Comparison of ENCODE assay signal across 33 cellular contexts in genomic region chr1:33041026-33041425, GRCh38.
"Had no signal": no experiment of that assay in that cellular context is flagged by ENCODE, and none has a peak within 500 bp of the region (broad histone marks: within the 10 kb centered on the region; RNA-seq: fewer than 3 reads in every experiment).

No MANE protein-coding gene starts in this region.

- H3K4me1 ChIP-seq: breast epithelium had no signal

- H3K36me3 ChIP-seq: adrenal gland, brain microvascular endothelial cell, breast epithelium had no signal

- H3K4me3 ChIP-seq: adrenal gland, body of pancreas, breast epithelium had no signal

- DNase-seq: activated B cell treated with CpG ODN at 0.5 μM for 24 hours; activated CD4-positive, alpha-beta memory T cell treated with anti-CD3 and anti-CD28 coated beads for 36 hours; activated CD4-positive, alpha-beta T cell treated with anti-CD3 and anti-CD28 coated beads for 4 hours; activated CD4-positive, alpha-beta T cell treated with anti-CD3 and anti-CD28 coated beads, Interleukin-2, amount 10 ng/mL, durations not matched to agents 24 days and 14 days; activated CD4-positive, alpha-beta T cell treated with anti-CD3 and anti-CD28 coated beads, Interleukin-2, amount 50 U/mL, for 1 hour; activated CD4-positive, alpha-beta T cell treated with anti-CD3 and anti-CD28 coated beads, Interleukin-2, amount 50 U/mL, for 4 hours; activated CD4-positive, CD25-positive, alpha-beta regulatory T cell treated with anti-CD3 and anti-CD28 coated beads, Interleukin-2, amount 50 U/mL, for 72 hours; activated CD8-positive, alpha-beta memory T cell treated with anti-CD3 and anti-CD28 coated beads, Interleukin-2, amount 50 U/mL, for 4 hours; activated CD8-positive, alpha-beta T cell treated with anti-CD3 and anti-CD28 coated beads for 36 hours; activated effector memory CD4-positive, alpha-beta T cell treated with anti-CD3 and anti-CD28 coated beads, Interleukin-2, amount 50 U/mL, for 16 hours; activated gamma-delta T cell treated with Interleukin-2 at 50 U/mL for 16 hours; activated naive CD4-positive, alpha-beta T cell; activated naive CD4-positive, alpha-beta T cell treated with anti-CD3 and anti-CD28 coated beads for 36 hours; activated naive CD4-positive, alpha-beta T cell treated with anti-CD3 and anti-CD28 coated beads, Interleukin-2, amount 50 U/mL, for 16 hours; activated naive CD8-positive, alpha-beta T cell treated with anti-CD3 and anti-CD28 coated beads for 36 hours; activated T-cell treated with anti-CD3 and anti-CD28 coated beads for 4 hours; activated T-cell treated with anti-CD3 and anti-CD28 coated beads, Interleukin-2, amount 50 U/mL, for 1 hour; activated T-cell treated with anti-CD3 and anti-CD28 coated beads, Interleukin-2, amount 50 U/mL, for 4 hours; activated T-cell treated with anti-CD3 and anti-CD28 coated beads, Interleukin-2, amount 50 U/mL, for 72 hours; adrenal gland; amniotic stem cell; aorta; body of pancreas; brain microvascular endothelial cell; central memory CD4-positive, alpha-beta T cell; T-helper 2 cell; T-helper 9 cell had no signal

- H3K27me3 ChIP-seq: adrenal gland, body of pancreas, brain microvascular endothelial cell, breast epithelium had no signal

- ATAC-seq: activated CD8-positive, alpha-beta T cell treated with anti-CD3 and anti-CD28 coated beads for 36 hours; activated naive CD4-positive, alpha-beta T cell treated with anti-CD3 and anti-CD28 coated beads, Interleukin-2, amount 50 U/mL, for 72 hours; activated T-cell treated with anti-CD3 and anti-CD28 coated beads, Interleukin-2, amount 50 U/mL, for 4 hours; activated T-cell treated with anti-CD3 and anti-CD28 coated beads, Interleukin-2, amount 50 U/mL, for 72 hours; activated T-helper 17 cell treated with anti-CD3 and anti-CD28 coated beads, Interleukin-2, amount 50 U/mL, for 72 hours; body of pancreas had no signal

- H3K27ac ChIP-seq: adrenal gland, body of pancreas, brain microvascular endothelial cell, breast epithelium, VCaP had no signal

- FAIRE-seq: astrocyte, TTC549 had no signal

- H3K9me3 ChIP-seq: adrenal gland, body of pancreas, breast epithelium had no signal
